Comparison of ENCODE assay signal across 1 cellular context in the genomic region with DNA sequence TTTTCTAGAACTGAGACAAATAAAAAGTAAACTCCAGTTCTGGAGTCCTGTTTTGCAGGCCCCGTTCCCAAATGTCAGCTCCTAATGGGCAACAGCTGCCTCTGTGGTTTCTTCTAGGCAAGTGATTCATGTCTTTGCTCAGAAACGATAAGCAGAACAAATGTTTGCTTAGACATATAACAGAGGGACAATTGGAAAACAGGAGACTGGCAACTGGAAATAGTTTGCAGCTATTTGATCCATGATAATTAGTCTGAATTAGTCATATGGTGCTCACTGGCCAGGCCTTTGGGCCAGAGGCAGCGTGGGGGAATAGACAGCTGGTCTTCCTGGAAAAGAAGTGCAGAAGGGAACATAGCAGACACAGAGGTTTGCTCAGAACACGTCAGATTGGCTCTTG.
TF ChIP-seq lines count a peak whose summit lies in the region.

No MANE protein-coding gene starts in this region.

TF ChIP-seq in HEK293, 187 proteins besides CTCF, POLR2A, EP300 and RAD21 (continued from another document):
- TF ChIP-seq, protein P1, sequence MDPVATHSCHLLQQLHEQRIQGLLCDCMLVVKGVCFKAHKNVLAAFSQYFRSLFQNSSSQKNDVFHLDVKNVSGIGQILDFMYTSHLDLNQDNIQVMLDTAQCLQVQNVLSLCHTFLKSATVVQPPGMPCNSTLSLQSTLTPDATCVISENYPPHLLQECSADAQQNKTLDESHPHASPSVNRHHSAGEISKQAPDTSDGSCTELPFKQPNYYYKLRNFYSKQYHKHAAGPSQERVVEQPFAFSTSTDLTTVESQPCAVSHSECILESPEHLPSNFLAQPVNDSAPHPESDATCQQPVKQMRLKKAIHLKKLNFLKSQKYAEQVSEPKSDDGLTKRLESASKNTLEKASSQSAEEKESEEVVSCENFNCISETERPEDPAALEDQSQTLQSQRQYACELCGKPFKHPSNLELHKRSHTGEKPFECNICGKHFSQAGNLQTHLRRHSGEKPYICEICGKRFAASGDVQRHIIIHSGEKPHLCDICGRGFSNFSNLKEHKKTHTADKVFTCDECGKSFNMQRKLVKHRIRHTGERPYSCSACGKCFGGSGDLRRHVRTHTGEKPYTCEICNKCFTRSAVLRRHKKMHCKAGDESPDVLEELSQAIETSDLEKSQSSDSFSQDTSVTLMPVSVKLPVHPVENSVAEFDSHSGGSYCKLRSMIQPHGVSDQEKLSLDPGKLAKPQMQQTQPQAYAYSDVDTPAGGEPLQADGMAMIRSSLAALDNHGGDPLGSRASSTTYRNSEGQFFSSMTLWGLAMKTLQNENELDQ (tag by site-specific recombination; IDR thresholded peaks at IDR 0.05; ENCODE audit: low read depth): no peak
- no peak for TF ChIP-seq ZBTB26 (tag by site-specific recombination; optimal IDR thresholded peaks at IDR 0.05)
- TF ChIP-seq ZNF530 (tag by site-specific recombination; IDR thresholded peaks at IDR 0.05; ENCODE audit: low read depth): no peak
- peak; percentile 18; the same call in 1 of the 2 replicates for TF ChIP-seq ZNF488 (tag by site-specific recombination; IDR thresholded peaks at IDR 0.05)
- TF ChIP-seq ZNF350 (tag by site-specific recombination; IDR thresholded peaks at IDR 0.05): no peak
- TF ChIP-seq ATF2 (tag by site-specific recombination; IDR thresholded peaks at IDR 0.05; ENCODE audit: low read depth): no peak
- TF ChIP-seq SP2 (tag by site-specific recombination; IDR thresholded peaks at IDR 0.05): no peak
- no peak for TF ChIP-seq ZNF768 (tag by site-specific recombination; IDR thresholded peaks at IDR 0.05)
- no peak for TF ChIP-seq GFI1B (tag by site-specific recombination; IDR thresholded peaks at IDR 0.05)
- TF ChIP-seq ZNF184 (tag by site-specific recombination; IDR thresholded peaks at IDR 0.05): peak; percentile 88
- TF ChIP-seq OSR2 (tag by site-specific recombination; IDR thresholded peaks at IDR 0.05): peak; percentile 82
- TF ChIP-seq ZNF239 (tag by site-specific recombination; IDR thresholded peaks at IDR 0.05): no peak
- no peak for TF ChIP-seq ZNF274 (IDR thresholded peaks at IDR 0.05; ENCODE audit: low read length)
- no peak for TF ChIP-seq ZNF274 (tag by site-specific recombination; IDR thresholded peaks at IDR 0.05; ENCODE audit: borderline replicate concordance)
- TF ChIP-seq SCRT2 (tag by site-specific recombination; IDR thresholded peaks at IDR 0.05): 0 out of 2 replicates have a peak, but pooled peaks have one; percentile 14
- TF ChIP-seq ZNF112 (tag by site-specific recombination; IDR thresholded peaks at IDR 0.05): no peak
- TF ChIP-seq EGR2 (tag by site-specific recombination; IDR thresholded peaks at IDR 0.05; ENCODE audit: low read depth): no peak
- TF ChIP-seq ZNF626 (tag by site-specific recombination; IDR thresholded peaks at IDR 0.05): no peak
- peak; percentile 69 for TF ChIP-seq ZNF600 (tag by site-specific recombination; IDR thresholded peaks at IDR 0.05)
- TF ChIP-seq OVOL3 (tag by site-specific recombination; IDR thresholded peaks at IDR 0.05): no peak
- TF ChIP-seq GLI4 (tag by site-specific recombination; IDR thresholded peaks at IDR 0.05): no peak
